10 cellular contexts compared by ENCODE assay signal in the genomic region with DNA sequence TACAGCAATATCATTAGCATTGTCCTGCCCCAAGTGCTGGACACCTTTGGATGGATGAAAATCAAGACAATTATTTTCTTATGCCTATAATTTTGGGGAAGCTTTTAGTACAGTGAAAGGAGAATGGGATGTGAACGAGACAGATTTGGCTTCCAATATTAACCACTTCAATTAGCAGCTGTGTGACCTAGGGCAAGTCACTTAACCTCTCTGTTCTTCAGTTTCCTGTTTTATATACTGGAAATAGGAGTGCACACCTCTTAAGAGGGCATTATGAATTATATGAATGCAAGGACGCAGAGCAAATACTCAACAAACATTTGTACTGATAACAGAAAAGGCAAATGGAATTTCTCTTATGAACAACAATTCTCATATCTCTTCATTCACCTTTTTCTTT. TPM values are rescaled to one million over a fixed set of nuclear protein-coding genes. Genes with fewer than 3 reads are reported as not detected.
"Had no signal": no experiment of that assay in that cellular context is flagged by ENCODE, and none has a peak within 500 bp of the region (broad histone marks: within the 10 kb centered on the region; RNA-seq: fewer than 3 reads in every experiment).

No MANE protein-coding gene starts in this region.

- H3K4me2 ChIP-seq: KMS-11 had no signal

- H2AFZ ChIP-seq: GM23248 had no signal

- DNase-seq: GM23248, GOT3, H9, HCEC 1CT, IMR-90, Karpas-422, KBM-7 had no signal

- H3K27ac ChIP-seq: GM23248, HL-60, KMS-11 had no signal

- H3K9ac ChIP-seq: GM23248, KMS-11 had no signal

- H3K4me3 ChIP-seq: GM23248 had no signal

- FAIRE-seq: H54 had no signal

RNA-seq across cellular contexts. Expression of a gene that starts 18.5 kb away (rescaled TPM):
- total RNA-seq: GM23248 had no signal
- polyA plus RNA-seq: GM23248, IMR-90 had no signal
